1 cellular context compared by ENCODE assay signal in genomic region chr1:213439703-213440102, GRCh38.
TF ChIP-seq lines count a peak whose summit lies in the region.

No MANE protein-coding gene starts in this region.

TF ChIP-seq in GM23338, 12 proteins besides CTCF, POLR2A, EP300 and RAD21 (continued from another document):
- no peak for TF ChIP-seq ETS1 (IDR thresholded peaks at IDR 0.05)
- TF ChIP-seq REST (IDR thresholded peaks at IDR 0.05; ENCODE audit: unreplicated experiment), result no peak
- no peak for TF ChIP-seq STAT1 (IDR thresholded peaks at IDR 0.05; ENCODE audit: unreplicated experiment)
- no peak for TF ChIP-seq JUNB (IDR thresholded peaks at IDR 0.05; ENCODE audit: unreplicated experiment)
- no peak for TF ChIP-seq ZNF462 (CRISPR knock-in tag; IDR thresholded peaks at IDR 0.05)
- no peak for TF ChIP-seq EZH2 (IDR thresholded peaks at IDR 0.05; ENCODE audit: low read depth, unreplicated experiment)
